ENCODE assay signal across 8 cellular contexts in genomic region chr2:165953655-165954606, GRCh38. TPM values are rescaled to one million over a fixed set of nuclear protein-coding genes. Genes with fewer than 3 reads are reported as not detected.
A peak's percentile ranks its signal among the peaks of the same experiment; 100 is the strongest.
DNase-seq lines count a peak whose midpoint lies in the region; ATAC-seq, FAIRE-seq and TF ChIP-seq lines count a peak whose summit lies in the region.

Gene TTC21B (minus strand): TSS chr2:165953776. CDS start chr2:165953705, 71 bp downstream.

- peak within 1 kb of the TSS; percentile 80 for H3K4me2 ChIP-seq in HepG2 (ENCODE audit: low read depth, low read length)

- H3K36me3 Mint-ChIP-seq in CD4-positive, CD25-positive, alpha-beta regulatory T cell = no peaks in the 10 kb centered on the region

- no peaks in the 10 kb centered on the region for H3K9me3 ChIP-seq in CD4-positive, CD25-positive, alpha-beta regulatory T cell (ENCODE audit: control insufficient read depth in 2 of 2, low read length in 2 of 2)
- H3K9me3 ChIP-seq in HepG2 (ENCODE audit: low read length) = no peaks in the 10 kb centered on the region

- peak; percentile 76 for FAIRE-seq in HepG2 (lab: Jason Lieb, UNC)

- in situ Hi-C loops in HepG2 (cut with HindIII; ENCODE audit: extremely low pct_ligation_motif_present, low pct_unique_long_range_greater_than_20kb) = loop anchor here (5.0 kb wide), 3 partner anchors 173 to 463 kb away; partner anchors contain the start of gene SCN1A

- no peaks in the 10 kb centered on the region for H3K27me3 ChIP-seq in CD4-positive, CD25-positive, alpha-beta regulatory T cell (ENCODE audit: control insufficient read depth, insufficient read depth, low read length)
- no peaks in the 10 kb centered on the region; a peak in 1 of 5 replicates for H3K27me3 ChIP-seq in HepG2 (ENCODE audit: control insufficient read depth in 1 of 2, insufficient read depth in 2 of 2, low read length in 2 of 2)

- peaks cover 44% of the 10 kb centered on the region for H3K79me2 ChIP-seq in HepG2 (ENCODE audit: insufficient read depth, low read length)

- peak within 1 kb of the TSS; percentile 94 for H3K4me3 ChIP-seq in CD4-positive, CD25-positive, alpha-beta regulatory T cell (ENCODE audit: low read depth, low read length)
- H3K4me3 ChIP-seq in HepG2 (replicated peaks in 1 of 3; ENCODE audit: insufficient read depth in 1 of 3, low read depth in 2 of 3, low read length in 3 of 3) = peak within 1 kb of the TSS; percentile 88 to 97 (median 91)

- TF ChIP-seq RAD21 in HepG2 (CRISPR knock-in tag; IDR thresholded peaks at IDR 0.05) = peak; percentile 87

- peak in 1 of 2 experiments; percentile 30; a peak in 1 of 4 replicates for TF ChIP-seq EP300 in HepG2 (IDR thresholded peaks at IDR 0.05; ENCODE audit: low read depth in 2 of 2, low read length in 2 of 2)
- peak; percentile 28; the same call in 1 of the 2 replicates for TF ChIP-seq EP300 in HepG2 (CRISPR knock-in tag; IDR thresholded peaks at IDR 0.05; ENCODE audit: borderline replicate concordance)

- H3K4me1 ChIP-seq in CD4-positive, CD25-positive, alpha-beta regulatory T cell (ENCODE audit: control insufficient read depth, insufficient read depth, low read length, poor library complexity, severe bottlenecking) = peaks cover 22% of the 10 kb centered on the region
- H3K4me1 ChIP-seq in HepG2 (ENCODE audit: insufficient read depth, low read length) = peaks cover 48% of the 10 kb centered on the region

- H3K27me3 Mint-ChIP-seq in CD4-positive, CD25-positive, alpha-beta regulatory T cell = no peaks in the 10 kb centered on the region

- intact Hi-C loops in HepG2 (cut with micrococcal nuclease; ENCODE audit: unreplicated experiment) = loop anchor here (1.0 to 5.0 kb wide), 8 partner anchors 16 to 562 kb away; partner anchors contain the start of gene SCN1A

- H2AFZ ChIP-seq in HepG2 (ENCODE audit: low read length) = peak within 1 kb of the TSS; percentile 64

- H3K27ac ChIP-seq in CD4-positive, CD25-positive, alpha-beta regulatory T cell (ENCODE audit: insufficient read depth, low read length, poor library complexity, severe bottlenecking) = peak within 1 kb of the TSS; percentile 85
- H3K27ac ChIP-seq in HepG2 (ENCODE audit: extremely low read length, insufficient read depth, low read length) = peak within 1 kb of the TSS; percentile 84

- peak; percentile 95 to 96 for ATAC-seq in CD4-positive, CD25-positive, alpha-beta regulatory T cell (ENCODE audit: low read depth in 2 of 2)
- ATAC-seq in GM19395 (IDR thresholded peaks at IDR 0.05; ENCODE audit: unreplicated experiment) (peak; percentile 94), HG03565 (IDR thresholded peaks at IDR 0.05; ENCODE audit: unreplicated experiment) (peak; percentile 83), HepG2 (peak; percentile 97)

- peaks cover 25% of the 10 kb centered on the region for H4K20me1 ChIP-seq in HepG2 (ENCODE audit: insufficient read depth, low read length)

- H3K9me3 Mint-ChIP-seq in CD4-positive, CD25-positive, alpha-beta regulatory T cell = no peaks in the 10 kb centered on the region

- no peaks in the 10 kb centered on the region for H3K36me3 ChIP-seq in CD4-positive, CD25-positive, alpha-beta regulatory T cell (ENCODE audit: control insufficient read depth, insufficient read depth, low read length)
- peaks cover 0 to 7% of the 10 kb centered on the region in 2 experiments; a peak in 3 of 5 replicates for H3K36me3 ChIP-seq in HepG2 (replicated peaks in 1 of 2; ENCODE audit: control insufficient read depth in 1 of 2, insufficient read depth in 2 of 2, low read length in 2 of 2)

- H3K27ac Mint-ChIP-seq in CD4-positive, CD25-positive, alpha-beta regulatory T cell = no peak within 1 kb of the TSS

- TSS peak; percentile 97 for BruUV-seq in HepG2 (replicated peaks; lab: Mats Ljungman, UMichigan)

- CTCF ChIA-PET in HepG2 (lab: Yijun Ruan, JAX; ENCODE audit: low intra/inter-chr PET ratio, low total read pairs) = interaction anchor here (1.2 to 1.8 kb wide), 5 partner anchors 153 to 465 kb away, joined by 4 to 19 read pairs (median 6); partner anchors contain the start of gene SCN1A

- peak; percentile 86 for TF ChIP-seq POLR2A in HepG2 (IDR thresholded peaks at IDR 0.05; ENCODE audit: insufficient read depth in 1 of 2, low read depth in 2 of 2, low read length in 2 of 2)

- H3K4me1 Mint-ChIP-seq in CD4-positive, CD25-positive, alpha-beta regulatory T cell = peaks cover 0 to 19% (median 6%) of the 10 kb centered on the region in 4 donors

- TF ChIP-seq CTCF in HepG2 (CRISPR knock-in tag; IDR thresholded peaks at IDR 0.05) = peak; percentile 90

- peak within 1 kb of the TSS in 3 of 4 donors; percentile 41 to 60 (median 58) for H3K4me3 Mint-ChIP-seq in CD4-positive, CD25-positive, alpha-beta regulatory T cell

- peak within 1 kb of the TSS; percentile 92 for H3K9ac ChIP-seq in HepG2 (ENCODE audit: insufficient read depth, low read depth, low read length)

- WGBS in HepG2 (ENCODE audit: low lambda C conversion rate) = 1% methylated on average over 48 of the region's 55 CpGs

- POLR2A ChIA-PET in HepG2 (lab: Yijun Ruan, JAX) = interaction anchor here (0.7 to 2.4 kb wide), 21 partner anchors 9 to 422 kb away, joined by 3 to 33 read pairs (median 4); partner anchors contain the start of genes SCN1A and SCN9A

- peak; percentile 89 to 95 (median 93) for DNase-seq in CD4-positive, CD25-positive, alpha-beta regulatory T cell
- DNase-seq in NCI-H774 (lab: John Stamatoyannopoulos, UW) (peak; percentile 94), dermis microvascular lymphatic vessel endothelial cell (ENCODE audit: low read depth in 2 of 2) (peak; percentile 90 to 97), HepG2 (ENCODE audit: low spot score) (peak; percentile 93)
- DNase-seq in activated CD4-positive, alpha-beta T cell treated with anti-CD3 and anti-CD28 coated beads, Interleukin-2, amount 50 U/mL, for 4 hours = peak; percentile 92
- DNase-seq in stimulated activated CD4-positive, alpha-beta T cell treated with anti-CD3 and anti-CD28 coated beads, Interleukin-4, amount 100 ng/mL, for 1 hour = peak; percentile 95

TF ChIP-seq in HepG2, 621 proteins besides CTCF, POLR2A, EP300 and RAD21 (continues in another document):
- TF ChIP-seq, protein P1, sequence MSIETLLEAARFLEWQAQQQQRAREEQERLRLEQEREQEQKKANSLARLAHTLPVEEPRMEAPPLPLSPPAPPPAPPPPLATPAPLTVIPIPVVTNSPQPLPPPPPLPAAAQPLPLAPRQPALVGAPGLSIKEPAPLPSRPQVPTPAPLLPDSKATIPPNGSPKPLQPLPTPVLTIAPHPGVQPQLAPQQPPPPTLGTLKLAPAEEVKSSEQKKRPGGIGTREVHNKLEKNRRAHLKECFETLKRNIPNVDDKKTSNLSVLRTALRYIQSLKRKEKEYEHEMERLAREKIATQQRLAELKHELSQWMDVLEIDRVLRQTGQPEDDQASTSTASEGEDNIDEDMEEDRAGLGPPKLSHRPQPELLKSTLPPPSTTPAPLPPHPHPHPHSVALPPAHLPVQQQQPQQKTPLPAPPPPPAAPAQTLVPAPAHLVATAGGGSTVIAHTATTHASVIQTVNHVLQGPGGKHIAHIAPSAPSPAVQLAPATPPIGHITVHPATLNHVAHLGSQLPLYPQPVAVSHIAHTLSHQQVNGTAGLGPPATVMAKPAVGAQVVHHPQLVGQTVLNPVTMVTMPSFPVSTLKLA (IDR thresholded peaks at IDR 0.05) = 0 out of 2 replicates have a peak, but pooled peaks have one; percentile 25
- TF ChIP-seq, protein P2, sequence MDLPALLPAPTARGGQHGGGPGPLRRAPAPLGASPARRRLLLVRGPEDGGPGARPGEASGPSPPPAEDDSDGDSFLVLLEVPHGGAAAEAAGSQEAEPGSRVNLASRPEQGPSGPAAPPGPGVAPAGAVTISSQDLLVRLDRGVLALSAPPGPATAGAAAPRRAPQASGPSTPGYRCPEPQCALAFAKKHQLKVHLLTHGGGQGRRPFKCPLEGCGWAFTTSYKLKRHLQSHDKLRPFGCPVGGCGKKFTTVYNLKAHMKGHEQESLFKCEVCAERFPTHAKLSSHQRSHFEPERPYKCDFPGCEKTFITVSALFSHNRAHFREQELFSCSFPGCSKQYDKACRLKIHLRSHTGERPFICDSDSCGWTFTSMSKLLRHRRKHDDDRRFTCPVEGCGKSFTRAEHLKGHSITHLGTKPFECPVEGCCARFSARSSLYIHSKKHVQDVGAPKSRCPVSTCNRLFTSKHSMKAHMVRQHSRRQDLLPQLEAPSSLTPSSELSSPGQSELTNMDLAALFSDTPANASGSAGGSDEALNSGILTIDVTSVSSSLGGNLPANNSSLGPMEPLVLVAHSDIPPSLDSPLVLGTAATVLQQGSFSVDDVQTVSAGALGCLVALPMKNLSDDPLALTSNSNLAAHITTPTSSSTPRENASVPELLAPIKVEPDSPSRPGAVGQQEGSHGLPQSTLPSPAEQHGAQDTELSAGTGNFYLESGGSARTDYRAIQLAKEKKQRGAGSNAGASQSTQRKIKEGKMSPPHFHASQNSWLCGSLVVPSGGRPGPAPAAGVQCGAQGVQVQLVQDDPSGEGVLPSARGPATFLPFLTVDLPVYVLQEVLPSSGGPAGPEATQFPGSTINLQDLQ (CRISPR knock-in tag; IDR thresholded peaks at IDR 0.05) = peak; percentile 89

RNA-seq across cellular contexts. Expression of gene TTC21B, which starts in this region (rescaled TPM):
- 31.2 TPM for total RNA-seq in CD4-positive, CD25-positive, alpha-beta regulatory T cell
- polyA plus RNA-seq in CD4-positive, CD25-positive, alpha-beta regulatory T cell = 1 to 10 TPM; 5.1 to 7.8 (median 6.6) TPM
- total RNA-seq in dermis microvascular lymphatic vessel endothelial cell (20.9 and 25.3 TPM in 2 replicates), HepG2 (2016; rRNA removed; fragmentation: Illumina TruSeq; extraction: Trizol) (63.0 and 67.1 TPM in 2 replicates)
- total RNA-seq in HepG2 (2016; cell fraction: cytosol; rRNA removed; fragmentation: Illumina TruSeq; extraction: Trizol; ENCODE audit: low read depth) = 9.8 and 11.3 TPM in 2 replicates
- 65.1 and 67.5 TPM in 2 replicates for total RNA-seq in HepG2 (2016; cell fraction: insoluble cytoplasmic fraction; rRNA removed; fragmentation: Illumina TruSeq; extraction: Trizol)
- 13.3 and 17.1 TPM in 2 replicates for total RNA-seq in HepG2 (2016; cell fraction: membrane; rRNA removed; fragmentation: Illumina TruSeq; extraction: Trizol)
- 163 and 169 TPM in 2 replicates for total RNA-seq in HepG2 (2016; cell fraction: nucleus; rRNA removed; fragmentation: Illumina TruSeq; extraction: Trizol)
- polyA plus RNA-seq in HepG2 (2011; rRNA removed) = 38.0 and 39.1 TPM in 2 replicates
- polyA plus RNA-seq in HepG2 (2011; cell fraction: cytosol; rRNA removed) = 12.5 and 17.8 TPM in 2 replicates
- 80.7 and 97.9 TPM in 2 replicates for polyA plus RNA-seq in HepG2 (2011; cell fraction: nucleus; rRNA removed)
- polyA plus RNA-seq in HepG2 (2012) = 25.2 and 35.3 TPM in 2 replicates
- 1.3 and 1.8 TPM in 2 replicates for polyA plus RNA-seq in HepG2 (2016; cell fraction: cytosol; fragmentation: Illumina TruSeq; extraction: Trizol; ENCODE audit: low read depth)
- polyA plus RNA-seq in HepG2 (2016; cell fraction: insoluble cytoplasmic fraction; fragmentation: Illumina TruSeq; extraction: Trizol; ENCODE audit: low read depth) = 31.1 and 32.4 TPM in 2 replicates
- polyA plus RNA-seq in HepG2 (2016; cell fraction: membrane; fragmentation: Illumina TruSeq; extraction: Trizol; ENCODE audit: low read depth) = 3.7 TPM in 2 replicates
- 95.6 and 102 TPM in 2 replicates for polyA plus RNA-seq in HepG2 (2016; cell fraction: nucleus; fragmentation: Illumina TruSeq; extraction: Trizol; ENCODE audit: insufficient read depth, low read depth)
- 6.0 and 33.9 TPM in 2 replicates for polyA minus RNA-seq in HepG2 (2011; rRNA and poly(A)+ RNA removed; ENCODE audit: low replicate concordance)
- 24.3 and 27.9 TPM in 2 replicates for polyA minus RNA-seq in HepG2 (2011; cell fraction: cytosol; rRNA and poly(A)+ RNA removed)
- 383 and 385 TPM in 2 replicates for polyA minus RNA-seq in HepG2 (2011; cell fraction: nucleus; rRNA and poly(A)+ RNA removed)

Comparison
In these comparisons a context has a peak if more than half of its experiments do, and no peak if none do; other contexts are left out.
1. Peak in every context shown above with its lines: DNase-seq, ATAC-seq, H3K4me3 ChIP-seq and H3K27ac ChIP-seq.